In the genomic region with DNA sequence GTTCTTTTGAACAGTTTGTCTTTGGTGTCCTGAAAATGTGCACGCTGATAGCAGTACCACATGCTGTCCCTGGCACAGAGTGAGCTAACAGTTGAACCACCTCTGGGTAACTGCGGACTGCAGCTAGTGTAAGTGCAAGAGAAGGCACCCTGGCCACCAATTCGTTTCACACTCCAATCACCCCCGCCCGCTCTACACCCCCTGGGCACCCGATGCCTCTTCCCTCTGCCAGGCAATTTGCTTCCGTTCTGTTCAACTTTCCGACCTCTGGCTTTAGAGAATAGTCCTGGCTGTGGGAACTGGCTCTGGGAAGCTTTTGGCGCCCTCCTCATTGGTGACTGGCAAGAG, we compare ENCODE assay signal across 8 cellular contexts. TPM values are rescaled to one million over a fixed set of nuclear protein-coding genes. Genes with fewer than 3 reads are reported as not detected.
DNase-seq lines count a peak whose midpoint lies in the region; ATAC-seq and TF ChIP-seq lines count a peak whose summit lies in the region.

No MANE protein-coding gene starts in this region.

- WGBS in suprapubic skin = 2% methylated on average over 9 of the region's 9 CpGs

- TF ChIP-seq CTCF in cardiac fibroblast (IDR thresholded peaks at IDR 0.05; ENCODE audit: low read depth, low read length) = no peak
- TF ChIP-seq CTCF in mesothelial cell of epicardium (IDR thresholded peaks at IDR 0.05; ENCODE audit: unreplicated experiment) = no peak
- TF ChIP-seq CTCF in suprapubic skin (IDR thresholded peaks at IDR 0.05) = no peak

- no peaks in the 10 kb centered on the region for H3K9me3 Mint-ChIP-seq in mesothelial cell of epicardium

- H3K27ac ChIP-seq in suprapubic skin = peak overlapping the region; percentile 23

- peaks cover 4% of the 10 kb centered on the region for H3K4me1 Mint-ChIP-seq in mesothelial cell of epicardium

- H3K27ac Mint-ChIP-seq in mesothelial cell of epicardium = no peak overlapping the region

- H3K27me3 Mint-ChIP-seq in mesothelial cell of epicardium (ENCODE audit: low read depth) = peaks cover 93% of the 10 kb centered on the region

- peaks cover 36% of the 10 kb centered on the region for H3K4me1 ChIP-seq in suprapubic skin

- H3K27me3 ChIP-seq in suprapubic skin = peaks cover 30% of the 10 kb centered on the region

- no peak for TF ChIP-seq POLR2A in suprapubic skin (IDR thresholded peaks at IDR 0.05)

- ATAC-seq in GM18498 (IDR thresholded peaks at IDR 0.05; ENCODE audit: unreplicated experiment) = peak; percentile 32
- ATAC-seq in HG02642 (IDR thresholded peaks at IDR 0.05; ENCODE audit: poor library complexity, unreplicated experiment) = peak; percentile 23

- no peaks in the 10 kb centered on the region for H3K36me3 ChIP-seq in suprapubic skin

- H3K4me3 ChIP-seq in cardiac fibroblast (replicated peaks in 1 of 2; ENCODE audit: low read depth in 2 of 2, low read length in 2 of 2) = peak overlapping the region; percentile 68 to 77
- H3K4me3 ChIP-seq in suprapubic skin = peak overlapping the region; percentile 80

- DNase-seq in RPMI8226 (peak; percentile 39), cardiac fibroblast (ENCODE audit: low read depth in 2 of 2) (peak in 1 of 2 donors; percentile 37), mesothelial cell of epicardium (ENCODE audit: low spot score in 2 of 2, unreplicated experiment in 2 of 2) (no peak), suprapubic skin (ENCODE audit: low spot score in 2 of 2) (no peak), SW 1271 (lab: John Stamatoyannopoulos, UW) (no peak), NCI-H345 (lab: John Stamatoyannopoulos, UW) (no peak)

- peak overlapping the region; percentile 50 for H3K4me3 Mint-ChIP-seq in mesothelial cell of epicardium

- no peak for TF ChIP-seq EP300 in suprapubic skin (IDR thresholded peaks at IDR 0.05)

- no peaks in the 10 kb centered on the region for H3K9me3 ChIP-seq in suprapubic skin

- no peaks in the 10 kb centered on the region for H3K36me3 Mint-ChIP-seq in mesothelial cell of epicardium

RNA-seq across cellular contexts. Expression of a gene that starts 1.4 kb away (rescaled TPM):
- total RNA-seq in mesothelial cell of epicardium (2.2 to 3.3 TPM (median 2.4 TPM) in 3 replicates), suprapubic skin (10 to 100 TPM in 3 of 4 donors, 1 to 10 TPM in 1; 8.1 to 35.4 (median 17.2) TPM)
